In genomic region chr14:56340921-56341320, GRCh38 we compare ENCODE assay signal across 15 cellular contexts.
"Had no signal": no experiment of that assay in that cellular context is flagged by ENCODE, and none has a peak within 500 bp of the region (broad histone marks: within the 10 kb centered on the region; RNA-seq: fewer than 3 reads in every experiment).

No MANE protein-coding gene starts in this region.

- H3K9me3 ChIP-seq: gastrocnemius medialis, ovary, tibial nerve had no signal

- H3K4me3 Mint-ChIP-seq: activated CD8-positive, alpha-beta T cell treated with anti-CD3 and anti-CD28 coated beads, Interleukin-2, amount 10 ng/mL, durations not matched to agents 7 days and 5 days; activated naive CD4-positive, alpha-beta T cell treated with anti-CD3 and anti-CD28 coated beads for 36 hours; neural crest cell had no signal

- ATAC-seq: activated CD8-positive, alpha-beta T cell treated with anti-CD3 and anti-CD28 coated beads, Interleukin-2, amount 10 ng/mL, durations not matched to agents 7 days and 5 days had no signal

- H3K9me3 Mint-ChIP-seq: activated naive CD4-positive, alpha-beta T cell treated with anti-CD3 and anti-CD28 coated beads for 36 hours; neural crest cell had no signal

- H3K27me3 ChIP-seq: gastrocnemius medialis, ovary, tibial nerve had no signal

- H3K27ac ChIP-seq: ovary had no signal

- H3K36me3 ChIP-seq: gastrocnemius medialis, ovary, tibial nerve had no signal

- H3K27ac Mint-ChIP-seq: activated CD8-positive, alpha-beta T cell treated with anti-CD3 and anti-CD28 coated beads, Interleukin-2, amount 10 ng/mL, durations not matched to agents 7 days and 5 days; activated naive CD4-positive, alpha-beta T cell treated with anti-CD3 and anti-CD28 coated beads for 36 hours had no signal

- H3K4me3 ChIP-seq: coronary artery, gastrocnemius medialis, ovary, skin epidermis, tibial nerve had no signal

- DNase-seq: activated CD4-positive, alpha-beta T cell treated with anti-CD3 and anti-CD28 coated beads for 4 hours; activated CD8-positive, alpha-beta memory T cell treated with anti-CD3 and anti-CD28 coated beads, Interleukin-2, amount 50 U/mL, for 48 hours; activated CD8-positive, alpha-beta T cell treated with anti-CD3 and anti-CD28 coated beads, Interleukin-2, amount 10 ng/mL, durations not matched to agents 7 days and 5 days; activated naive CD4-positive, alpha-beta T cell treated with anti-CD3 and anti-CD28 coated beads for 36 hours; central memory CD4-positive, alpha-beta T cell; effector CD4-positive, alpha-beta T cell; gastrocnemius medialis; islet precursor cell; left ventricle myocardium superior; mesendoderm; ovary had no signal
